Comparison of ENCODE assay signal across 1 cellular context in genomic region chr5:851076-851475, GRCh38.
TF ChIP-seq lines count a peak whose summit lies in the region.

No MANE protein-coding gene starts in this region.

TF ChIP-seq in H1, 55 proteins besides CTCF, POLR2A, EP300 and RAD21:
- TF ChIP-seq ZNF274 (IDR thresholded peaks at IDR 0.05; ENCODE audit: borderline replicate concordance, extremely low read depth, low read length) (no peak), JUN (IDR thresholded peaks at IDR 0.05; ENCODE audit: low read depth, low read length) (no peak), SIRT6 (IDR thresholded peaks at IDR 0.05; ENCODE audit: low read length) (no peak), YY1 (IDR thresholded peaks at IDR 0.05; ENCODE audit: low read depth, low read length) (no peak), POLR2AphosphoS5 (IDR thresholded peaks at IDR 0.05; ENCODE audit: low read depth, low read length) (no peak), RFX5 (IDR thresholded peaks at IDR 0.05; ENCODE audit: borderline replicate concordance, low read depth, low read length) (no peak), HDAC6 (IDR thresholded peaks at IDR 0.05; ENCODE audit: low read depth, low read length) (no peak), CEBPB (IDR thresholded peaks at IDR 0.05; ENCODE audit: low read depth, low read length) (no peak), PHF8 (conservative IDR thresholded peaks at IDR 0.05; ENCODE audit: low read depth, low read length) (no peak), SP2 (IDR thresholded peaks at IDR 0.05; ENCODE audit: low read length) (no peak), TCF12 (IDR thresholded peaks at IDR 0.05; ENCODE audit: low read depth, low read length) (no peak), FOSL1 (IDR thresholded peaks at IDR 0.05; ENCODE audit: insufficient read depth, low read depth, low read length) (no peak), SIN3A (conservative IDR thresholded peaks at IDR 0.05 in 1 of 2, IDR thresholded peaks at IDR 0.05 in 1 of 2; ENCODE audit: low read depth in 1 of 2, low read length in 2 of 2) (no peak)
- TF ChIP-seq, protein P1, sequence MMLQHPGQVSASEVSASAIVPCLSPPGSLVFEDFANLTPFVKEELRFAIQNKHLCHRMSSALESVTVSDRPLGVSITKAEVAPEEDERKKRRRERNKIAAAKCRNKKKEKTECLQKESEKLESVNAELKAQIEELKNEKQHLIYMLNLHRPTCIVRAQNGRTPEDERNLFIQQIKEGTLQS (IDR thresholded peaks at IDR 0.05; ENCODE audit: insufficient read depth, low read depth, low read length), result no peak
TF ChIP-seq in H1: peak in this region for 0.
